ENCODE assay signal across 1 cellular context in genomic region chr17:57666198-57666870, GRCh38.
TF ChIP-seq lines count a peak whose summit lies in the region.

No MANE protein-coding gene starts in this region.

TF ChIP-seq in GM12878, 131 proteins besides CTCF, POLR2A, EP300 and RAD21 (continued from another document):
- no peak for TF ChIP-seq ATF2 (IDR thresholded peaks at IDR 0.05; ENCODE audit: low read length)
- TF ChIP-seq ELK1 (IDR thresholded peaks at IDR 0.05; ENCODE audit: low read depth, low read length) = no peak
- TF ChIP-seq REST (IDR thresholded peaks at IDR 0.05; ENCODE audit: low read depth, low read length) = no peak
